In the genomic region with DNA sequence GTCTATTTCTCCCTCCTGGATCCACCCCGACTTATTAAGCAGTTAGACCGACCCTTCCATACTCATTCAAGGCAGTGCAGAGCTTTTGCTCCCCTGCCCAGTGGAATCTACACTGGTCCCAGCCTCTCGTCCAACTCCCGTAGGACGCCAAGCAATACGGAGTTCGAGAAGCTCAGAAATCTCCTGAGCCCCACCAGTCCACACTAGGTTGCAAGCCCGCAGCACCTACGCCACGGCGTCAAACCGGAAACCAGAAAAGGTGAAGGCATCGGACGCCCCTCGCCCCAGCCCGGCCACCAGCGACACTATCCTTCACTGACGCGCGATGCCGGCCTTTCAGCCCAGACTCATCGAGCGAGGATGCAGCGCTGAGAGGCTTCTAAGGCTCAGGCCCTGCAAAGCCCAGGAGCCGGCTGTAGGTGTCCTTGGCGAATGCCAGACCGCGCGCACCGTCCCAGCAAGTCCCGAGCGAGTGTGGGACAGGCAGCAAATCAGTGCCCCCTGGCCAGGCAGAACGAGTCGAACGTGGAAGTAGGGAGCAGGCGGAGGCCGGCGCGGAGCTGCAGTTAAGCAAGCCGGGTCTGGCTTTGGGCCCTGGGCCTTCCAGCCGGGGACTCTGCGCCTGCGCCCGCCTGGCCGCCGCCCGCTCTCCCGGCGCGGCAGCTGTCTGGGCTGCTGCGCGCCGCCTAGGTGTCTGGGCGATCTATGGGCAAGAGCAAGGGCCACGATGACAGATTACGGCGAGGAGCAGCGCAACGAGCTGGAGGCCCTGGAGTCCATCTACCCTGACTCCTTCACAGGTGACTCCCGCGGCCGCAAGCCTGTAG, we compare ENCODE assay signal across 8 cellular contexts. TPM values are rescaled to one million over a fixed set of nuclear protein-coding genes. Genes with fewer than 3 reads are reported as not detected.
DNase-seq lines count a peak whose midpoint lies in the region; ATAC-seq and TF ChIP-seq lines count a peak whose summit lies in the region.

A gene with protein sequence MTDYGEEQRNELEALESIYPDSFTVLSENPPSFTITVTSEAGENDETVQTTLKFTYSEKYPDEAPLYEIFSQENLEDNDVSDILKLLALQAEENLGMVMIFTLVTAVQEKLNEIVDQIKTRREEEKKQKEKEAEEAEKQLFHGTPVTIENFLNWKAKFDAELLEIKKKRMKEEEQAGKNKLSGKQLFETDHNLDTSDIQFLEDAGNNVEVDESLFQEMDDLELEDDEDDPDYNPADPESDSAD (plus strand): TSS at position 649 of the 827 bp plus-strand sequence. CDS start 79 bp downstream, at position 728.

- peak; percentile 9 for TF ChIP-seq CTCF in GM13977 (IDR thresholded peaks at IDR 0.05; ENCODE audit: extremely low read depth, insufficient read depth, missing control alignments)
- TF ChIP-seq CTCF in progenitor cell of endocrine pancreas (IDR thresholded peaks at IDR 0.05; ENCODE audit: unreplicated experiment): no peak

- intact Hi-C loops in left cardiac atrium (cut with DNase I): no loop called here

- peaks cover 2% of the 10 kb centered on the region for H3K27me3 Mint-ChIP-seq in T-helper 1 cell treated with Interleukin-12 subunit alpha and Interleukin-12 subunit beta and Interleukin-4 antibody, amounts not matched to agents 30 μg/mL and 1 μg/mL, for 36 hours (ENCODE audit: low read depth)
- peaks cover 7% of the 10 kb centered on the region for H3K27me3 Mint-ChIP-seq in progenitor cell of endocrine pancreas

- in situ Hi-C loops in GM13977 (cut with MboI; ENCODE audit: low pct_unique_long_range_greater_than_20kb, low sequenced_read_pairs, unreplicated experiment): no loop called here

- peak within 1 kb of the TSS; percentile 98 for H3K4me3 Mint-ChIP-seq in T-helper 1 cell treated with Interleukin-12 subunit alpha and Interleukin-12 subunit beta and Interleukin-4 antibody, amounts not matched to agents 30 μg/mL and 1 μg/mL, for 36 hours
- H3K4me3 Mint-ChIP-seq in progenitor cell of endocrine pancreas (ENCODE audit: low read depth): peak within 1 kb of the TSS; percentile 92

- DNase-seq in GM13977 (ENCODE audit: low spot score) (peak; percentile 96), NCI-H1694 (lab: John Stamatoyannopoulos, UW) (peak; percentile 89), amniotic stem cell (lab: John Stamatoyannopoulos, UW) (peak; percentile 99), left cardiac atrium (peak; percentile 99), progenitor cell of endocrine pancreas (ENCODE audit: low spot score, unreplicated experiment) (peak; percentile 98), ureter (ENCODE audit: low spot score) (peak; percentile 99)

- no peaks in the 10 kb centered on the region for H3K9me3 Mint-ChIP-seq in T-helper 1 cell treated with Interleukin-12 subunit alpha and Interleukin-12 subunit beta and Interleukin-4 antibody, amounts not matched to agents 30 μg/mL and 1 μg/mL, for 36 hours
- H3K9me3 Mint-ChIP-seq in progenitor cell of endocrine pancreas (ENCODE audit: low read depth): no peaks in the 10 kb centered on the region

- ATAC-seq in HG02884 (IDR thresholded peaks at IDR 0.05; ENCODE audit: unreplicated experiment) (peak; percentile 91), left cardiac atrium (peak; percentile 97 to 98)

- peaks cover 26% of the 10 kb centered on the region for H3K4me1 Mint-ChIP-seq in T-helper 1 cell treated with Interleukin-12 subunit alpha and Interleukin-12 subunit beta and Interleukin-4 antibody, amounts not matched to agents 30 μg/mL and 1 μg/mL, for 36 hours (ENCODE audit: low read depth)
- H3K4me1 Mint-ChIP-seq in progenitor cell of endocrine pancreas (ENCODE audit: low read depth): peaks cover 15% of the 10 kb centered on the region

- H3K27ac Mint-ChIP-seq in T-helper 1 cell treated with Interleukin-12 subunit alpha and Interleukin-12 subunit beta and Interleukin-4 antibody, amounts not matched to agents 30 μg/mL and 1 μg/mL, for 36 hours: peak within 1 kb of the TSS; percentile 96
- H3K27ac Mint-ChIP-seq in progenitor cell of endocrine pancreas: peak within 1 kb of the TSS; percentile 99

- peaks cover 12% of the 10 kb centered on the region for H3K36me3 Mint-ChIP-seq in T-helper 1 cell treated with Interleukin-12 subunit alpha and Interleukin-12 subunit beta and Interleukin-4 antibody, amounts not matched to agents 30 μg/mL and 1 μg/mL, for 36 hours (ENCODE audit: low read depth)
- H3K36me3 Mint-ChIP-seq in progenitor cell of endocrine pancreas (ENCODE audit: insufficient read depth): peaks cover 1% of the 10 kb centered on the region

RNA-seq across cellular contexts. Expression of the gene that starts here (rescaled TPM):
- total RNA-seq in left cardiac atrium (10 to 100 TPM; 52.7 to 61.5 TPM), progenitor cell of endocrine pancreas (35.8 and 36.2 TPM in 2 replicates), ureter (42.6 TPM)

Comparison
In these comparisons a context has a peak if more than half of its experiments do, and no peak if none do; other contexts are left out.
1. Peak in every context shown above with its lines: DNase-seq and ATAC-seq.